9 cellular contexts compared by ENCODE assay signal in the genomic region with DNA sequence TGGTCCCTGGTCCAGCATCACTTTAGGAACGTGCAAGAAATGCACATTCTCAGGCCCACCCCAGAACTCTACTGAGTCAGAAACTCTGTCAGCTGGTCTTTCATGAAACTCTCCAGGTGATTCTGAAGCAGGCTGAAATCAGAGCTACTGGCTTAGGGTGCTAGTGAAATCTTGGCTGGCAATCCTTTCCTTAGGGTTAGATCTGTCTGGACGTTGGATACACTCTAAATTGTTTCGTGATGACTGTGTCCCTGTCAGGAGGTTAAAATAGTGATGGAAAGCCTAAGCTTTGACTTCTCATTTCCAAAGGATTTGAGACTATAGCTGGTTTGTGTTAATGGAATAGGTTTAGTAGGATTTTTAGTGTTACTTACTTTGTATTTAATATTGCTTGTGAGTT.
A peak's percentile ranks its signal among the peaks of the same experiment; 100 is the strongest.
DNase-seq lines count a peak whose midpoint lies in the region; ATAC-seq, FAIRE-seq and TF ChIP-seq lines count a peak whose summit lies in the region.
"Had no signal": no experiment of that assay in that cellular context is flagged by ENCODE, and none has a peak within 500 bp of the region (broad histone marks: within the 10 kb centered on the region; RNA-seq: fewer than 3 reads in every experiment).

No MANE protein-coding gene starts in this region.

- H3K27ac Mint-ChIP-seq in Calu3 (ENCODE audit: unreplicated experiment), result peak overlapping the region; percentile 75
- H3K27ac Mint-ChIP-seq: CD4-positive, alpha-beta memory T cell had no signal

- no peak for FAIRE-seq in GM19239 (lab: Jason Lieb, UNC)

- TF ChIP-seq CTCF in Calu3 (IDR thresholded peaks at IDR 0.05; ENCODE audit: unreplicated experiment) (no peak), fibroblast of villous mesenchyme (IDR thresholded peaks at IDR 0.05; ENCODE audit: insufficient read depth, low read depth, low read length) (no peak), retinal pigment epithelial cell (conservative IDR thresholded peaks at IDR 0.05; ENCODE audit: low read depth, low read length) (no peak)

- intact Hi-C loops in Calu3 (cut with micrococcal nuclease; ENCODE audit: unreplicated experiment), result loop anchor here (5.0 kb wide), 1 partner anchor 39 kb away; no protein-coding TSS in a partner anchor

- CTCF ChIA-PET in Calu3 (lab: Charles Lee), result no interaction called here

- no TSS peak for BruUV-seq in Calu3 (replicated peaks; lab: Mats Ljungman, UMichigan)

- DNase-seq in Calu3, result no peak
- DNase-seq in fibroblast of villous mesenchyme (ENCODE audit: low read depth), result peak; percentile 78
- peak; percentile 77 for DNase-seq in retinal pigment epithelial cell (ENCODE audit: low read depth)
- DNase-seq in NCI-H345 (lab: John Stamatoyannopoulos, UW), result no peak
- DNase-seq in GM19239 (ENCODE audit: insufficient read length, low spot score), result no peak
- DNase-seq: CD4-positive, alpha-beta memory T cell had no signal

- no peak overlapping the region for H3K4me3 ChIP-seq in fibroblast of villous mesenchyme (ENCODE audit: low read depth, low read length)
- H3K4me3 ChIP-seq in retinal pigment epithelial cell (ENCODE audit: low read length), result no peak overlapping the region

- H3K36me3 Mint-ChIP-seq in Calu3 (ENCODE audit: insufficient read depth, unreplicated experiment), result peaks cover 10% of the 10 kb centered on the region

- peak; percentile 39 for ATAC-seq in SK-N-SH treated with all-trans-retinoic acid at 6 μM for 48 hours
- no peak for ATAC-seq in HG02798 (IDR thresholded peaks at IDR 0.05; ENCODE audit: poor library complexity, unreplicated experiment)
- no peak for ATAC-seq in GM21515 (IDR thresholded peaks at IDR 0.05; ENCODE audit: unreplicated experiment)

- H3K9me3 Mint-ChIP-seq in Calu3 (ENCODE audit: low read depth, unreplicated experiment), result no peaks in the 10 kb centered on the region

- H3K4me1 Mint-ChIP-seq in Calu3 (ENCODE audit: low read depth, unreplicated experiment), result peaks cover 28% of the 10 kb centered on the region

- no peaks in the 10 kb centered on the region for H3K27me3 Mint-ChIP-seq in Calu3 (ENCODE audit: unreplicated experiment)
- H3K27me3 Mint-ChIP-seq: CD4-positive, alpha-beta memory T cell had no signal

- H3K4me3 Mint-ChIP-seq in Calu3 (ENCODE audit: low read depth, unreplicated experiment), result no peak overlapping the region
- H3K4me3 Mint-ChIP-seq: CD4-positive, alpha-beta memory T cell had no signal

TF ChIP-seq in SK-N-SH treated with all-trans-retinoic acid at 6 μM for 48 hours, 23 proteins besides CTCF, POLR2A, EP300 and RAD21:
- TF ChIP-seq, protein P1, sequence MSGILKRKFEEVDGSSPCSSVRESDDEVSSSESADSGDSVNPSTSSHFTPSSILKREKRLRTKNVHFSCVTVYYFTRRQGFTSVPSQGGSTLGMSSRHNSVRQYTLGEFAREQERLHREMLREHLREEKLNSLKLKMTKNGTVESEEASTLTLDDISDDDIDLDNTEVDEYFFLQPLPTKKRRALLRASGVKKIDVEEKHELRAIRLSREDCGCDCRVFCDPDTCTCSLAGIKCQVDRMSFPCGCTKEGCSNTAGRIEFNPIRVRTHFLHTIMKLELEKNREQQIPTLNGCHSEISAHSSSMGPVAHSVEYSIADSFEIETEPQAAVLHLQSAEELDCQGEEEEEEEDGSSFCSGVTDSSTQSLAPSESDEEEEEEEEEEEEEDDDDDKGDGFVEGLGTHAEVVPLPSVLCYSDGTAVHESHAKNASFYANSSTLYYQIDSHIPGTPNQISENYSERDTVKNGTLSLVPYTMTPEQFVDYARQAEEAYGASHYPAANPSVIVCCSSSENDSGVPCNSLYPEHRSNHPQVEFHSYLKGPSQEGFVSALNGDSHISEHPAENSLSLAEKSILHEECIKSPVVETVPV (CRISPR knock-in tag; IDR thresholded peaks at IDR 0.05), result no peak
- TF ChIP-seq PPARA (CRISPR knock-in tag; IDR thresholded peaks at IDR 0.05; ENCODE audit: borderline replicate concordance) (no peak), ESRRG (CRISPR knock-in tag; IDR thresholded peaks at IDR 0.05) (no peak), ZC3H10 (CRISPR knock-in tag; IDR thresholded peaks at IDR 0.05) (no peak), ISL1 (CRISPR knock-in tag; IDR thresholded peaks at IDR 0.05) (no peak), RARB (CRISPR knock-in tag; IDR thresholded peaks at IDR 0.05) (no peak)
- TF ChIP-seq, protein P2, sequence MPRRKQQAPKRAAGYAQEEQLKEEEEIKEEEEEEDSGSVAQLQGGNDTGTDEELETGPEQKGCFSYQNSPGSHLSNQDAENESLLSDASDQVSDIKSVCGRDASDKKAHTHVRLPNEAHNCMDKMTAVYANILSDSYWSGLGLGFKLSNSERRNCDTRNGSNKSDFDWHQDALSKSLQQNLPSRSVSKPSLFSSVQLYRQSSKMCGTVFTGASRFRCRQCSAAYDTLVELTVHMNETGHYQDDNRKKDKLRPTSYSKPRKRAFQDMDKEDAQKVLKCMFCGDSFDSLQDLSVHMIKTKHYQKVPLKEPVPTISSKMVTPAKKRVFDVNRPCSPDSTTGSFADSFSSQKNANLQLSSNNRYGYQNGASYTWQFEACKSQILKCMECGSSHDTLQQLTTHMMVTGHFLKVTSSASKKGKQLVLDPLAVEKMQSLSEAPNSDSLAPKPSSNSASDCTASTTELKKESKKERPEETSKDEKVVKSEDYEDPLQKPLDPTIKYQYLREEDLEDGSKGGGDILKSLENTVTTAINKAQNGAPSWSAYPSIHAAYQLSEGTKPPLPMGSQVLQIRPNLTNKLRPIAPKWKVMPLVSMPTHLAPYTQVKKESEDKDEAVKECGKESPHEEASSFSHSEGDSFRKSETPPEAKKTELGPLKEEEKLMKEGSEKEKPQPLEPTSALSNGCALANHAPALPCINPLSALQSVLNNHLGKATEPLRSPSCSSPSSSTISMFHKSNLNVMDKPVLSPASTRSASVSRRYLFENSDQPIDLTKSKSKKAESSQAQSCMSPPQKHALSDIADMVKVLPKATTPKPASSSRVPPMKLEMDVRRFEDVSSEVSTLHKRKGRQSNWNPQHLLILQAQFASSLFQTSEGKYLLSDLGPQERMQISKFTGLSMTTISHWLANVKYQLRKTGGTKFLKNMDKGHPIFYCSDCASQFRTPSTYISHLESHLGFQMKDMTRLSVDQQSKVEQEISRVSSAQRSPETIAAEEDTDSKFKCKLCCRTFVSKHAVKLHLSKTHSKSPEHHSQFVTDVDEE (CRISPR knock-in tag; IDR thresholded peaks at IDR 0.05), result no peak
- TF ChIP-seq, protein P3, sequence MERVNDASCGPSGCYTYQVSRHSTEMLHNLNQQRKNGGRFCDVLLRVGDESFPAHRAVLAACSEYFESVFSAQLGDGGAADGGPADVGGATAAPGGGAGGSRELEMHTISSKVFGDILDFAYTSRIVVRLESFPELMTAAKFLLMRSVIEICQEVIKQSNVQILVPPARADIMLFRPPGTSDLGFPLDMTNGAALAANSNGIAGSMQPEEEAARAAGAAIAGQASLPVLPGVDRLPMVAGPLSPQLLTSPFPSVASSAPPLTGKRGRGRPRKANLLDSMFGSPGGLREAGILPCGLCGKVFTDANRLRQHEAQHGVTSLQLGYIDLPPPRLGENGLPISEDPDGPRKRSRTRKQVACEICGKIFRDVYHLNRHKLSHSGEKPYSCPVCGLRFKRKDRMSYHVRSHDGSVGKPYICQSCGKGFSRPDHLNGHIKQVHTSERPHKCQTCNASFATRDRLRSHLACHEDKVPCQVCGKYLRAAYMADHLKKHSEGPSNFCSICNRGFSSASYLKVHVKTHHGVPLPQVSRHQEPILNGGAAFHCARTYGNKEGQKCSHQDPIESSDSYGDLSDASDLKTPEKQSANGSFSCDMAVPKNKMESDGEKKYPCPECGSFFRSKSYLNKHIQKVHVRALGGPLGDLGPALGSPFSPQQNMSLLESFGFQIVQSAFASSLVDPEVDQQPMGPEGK (CRISPR knock-in tag; IDR thresholded peaks at IDR 0.05; ENCODE audit: borderline replicate concordance), result no peak

Comparison
In these comparisons a context has a peak if more than half of its experiments do, and no peak if none do; other contexts are left out.
1. DNase-seq: peak in fibroblast of villous mesenchyme (single experiment) and retinal pigment epithelial cell (single experiment); none in Calu3 (single experiment), NCI-H345 (single experiment) and GM19239 (single experiment).